9 cellular contexts compared by ENCODE assay signal in genomic region chr2:70095833-70096670, GRCh38. TPM values are rescaled to one million over a fixed set of nuclear protein-coding genes. Genes with fewer than 3 reads are reported as not detected.
A peak's percentile ranks its signal among the peaks of the same experiment; 100 is the strongest.
DNase-seq lines count a peak whose midpoint lies in the region; ATAC-seq and TF ChIP-seq lines count a peak whose summit lies in the region.
"Had no signal": no experiment of that assay in that cellular context is flagged by ENCODE, and none has a peak within 500 bp of the region (broad histone marks: within the 10 kb centered on the region; RNA-seq: fewer than 3 reads in every experiment).

No MANE protein-coding gene starts in this region.

- H3K27ac ChIP-seq in heart left ventricle (peak overlapping the region; percentile 2 to 100 (median 76)), urinary bladder (ENCODE audit: low read depth) (peak overlapping the region; percentile 92)

- H3K27me3 ChIP-seq in heart left ventricle (no peaks in the 10 kb centered on the region), mucosa of stomach (ENCODE audit: control insufficient read depth, insufficient read depth, low read length) (no peaks in the 10 kb centered on the region)

- peaks cover 7% of the 10 kb centered on the region for H3K36me3 Mint-ChIP-seq in brain

- 96 to 97% (median 96%) methylated on average over 14 of the region's 14 CpGs for WGBS in heart left ventricle, 4 donors
- 94% methylated on average over 14 of the region's 14 CpGs for WGBS in urinary bladder

- H3K36me3 ChIP-seq in heart left ventricle (no peaks in the 10 kb centered on the region), mucosa of stomach (ENCODE audit: control insufficient read depth, insufficient read depth, low read length) (no peaks in the 10 kb centered on the region), urinary bladder (ENCODE audit: insufficient read depth) (no peaks in the 10 kb centered on the region)

- peak overlapping the region in 1 of 12 donors; percentile 10 for H3K4me3 ChIP-seq in heart left ventricle
- no peak overlapping the region for H3K4me3 ChIP-seq in mucosa of stomach (ENCODE audit: low read length)
- H3K4me3 ChIP-seq in urinary bladder (ENCODE audit: low read depth, low read length) = no peak overlapping the region

- H3K9me3 ChIP-seq in heart left ventricle = no peaks in the 10 kb centered on the region
- no peaks in the 10 kb centered on the region for H3K9me3 ChIP-seq in mucosa of stomach (ENCODE audit: control insufficient read depth, low read length)

- TF ChIP-seq POLR2A in heart left ventricle (IDR thresholded peaks at IDR 0.05) = no peak

- TF ChIP-seq CTCF in heart left ventricle (IDR thresholded peaks at IDR 0.05) (no peak), brain (conservative IDR thresholded peaks at IDR 0.05) (no peak)

- peaks cover 18% of the 10 kb centered on the region for H3K4me1 Mint-ChIP-seq in brain

- H3K4me1 ChIP-seq in heart left ventricle (peaks cover 0 to 47% (median 10%) of the 10 kb centered on the region in 12 donors), mucosa of stomach (ENCODE audit: control insufficient read depth, insufficient read depth, low read length) (peaks cover 17% of the 10 kb centered on the region), urinary bladder (ENCODE audit: insufficient read depth) (no peaks in the 10 kb centered on the region)

- peak overlapping the region; percentile 57 for H3K9ac ChIP-seq in mucosa of stomach (ENCODE audit: low read length)

- intact Hi-C loops in heart left ventricle (cut with DNase I) (no loop called here), Right ventricle myocardium inferior (cut with DNase I) (no loop called here)

- H3K9me3 Mint-ChIP-seq in brain = peaks cover 0 to 2% (median 0%) of the 10 kb centered on the region in 5 experiments

- H3K27me3 Mint-ChIP-seq in brain = no peaks in the 10 kb centered on the region

- DNase-seq in heart left ventricle = no peak
- no peak for DNase-seq in Right ventricle myocardium inferior (ENCODE audit: missing footprints)
- no peak for DNase-seq in NCI-H524 treated with DMSO at 0.1 percent for 48 hours (lab: John Stamatoyannopoulos, UW)
- DNase-seq: NCI-H2227 treated with DMSO at 0.1 percent for 48 hours had no signal

- ATAC-seq in heart left ventricle (no peak), Right ventricle myocardium inferior (no peak), GM21390 (IDR thresholded peaks at IDR 0.05; ENCODE audit: unreplicated experiment) (no peak), GM21526 (IDR thresholded peaks at IDR 0.05; ENCODE audit: low FRiP score, unreplicated experiment) (no peak)

- H3K4me3 Mint-ChIP-seq in brain = no peak overlapping the region

- peak overlapping the region in 3 of 5 experiments; percentile 51 to 93 (median 92) for H3K27ac Mint-ChIP-seq in brain

RNA-seq across cellular contexts. Expression of gene PCBP1, which starts 8.8 kb away (rescaled TPM):
- total RNA-seq in heart left ventricle (100 to 1,000 TPM; 106 to 274 (median 199) TPM), Right ventricle myocardium inferior (203 TPM), urinary bladder (51.8 TPM)
- polyA plus RNA-seq in heart left ventricle (100 to 1,000 TPM; 212 to 296 TPM), brain (ENCODE audit: insufficient read depth, low read depth, low replicate concordance) (363 TPM), urinary bladder (370 TPM)
